In genomic region chr10:78664929-78665525, GRCh38 we compare ENCODE assay signal across 1 cellular context.
TF ChIP-seq lines count a peak whose summit lies in the region.

No MANE protein-coding gene starts in this region.

TF ChIP-seq in GM23338, 12 proteins besides CTCF, POLR2A, EP300 and RAD21 (continued from another document):
- no peak for TF ChIP-seq EZH2phosphoT487 (IDR thresholded peaks at IDR 0.05; ENCODE audit: unreplicated experiment)
- no peak for TF ChIP-seq EZH2 (IDR thresholded peaks at IDR 0.05; ENCODE audit: low read depth, unreplicated experiment)
- TF ChIP-seq ZNF331 (CRISPR knock-in tag; IDR thresholded peaks at IDR 0.05; ENCODE audit: low read depth) = no peak
